Comparison of ENCODE assay signal across 1 cellular context in the genomic region with DNA sequence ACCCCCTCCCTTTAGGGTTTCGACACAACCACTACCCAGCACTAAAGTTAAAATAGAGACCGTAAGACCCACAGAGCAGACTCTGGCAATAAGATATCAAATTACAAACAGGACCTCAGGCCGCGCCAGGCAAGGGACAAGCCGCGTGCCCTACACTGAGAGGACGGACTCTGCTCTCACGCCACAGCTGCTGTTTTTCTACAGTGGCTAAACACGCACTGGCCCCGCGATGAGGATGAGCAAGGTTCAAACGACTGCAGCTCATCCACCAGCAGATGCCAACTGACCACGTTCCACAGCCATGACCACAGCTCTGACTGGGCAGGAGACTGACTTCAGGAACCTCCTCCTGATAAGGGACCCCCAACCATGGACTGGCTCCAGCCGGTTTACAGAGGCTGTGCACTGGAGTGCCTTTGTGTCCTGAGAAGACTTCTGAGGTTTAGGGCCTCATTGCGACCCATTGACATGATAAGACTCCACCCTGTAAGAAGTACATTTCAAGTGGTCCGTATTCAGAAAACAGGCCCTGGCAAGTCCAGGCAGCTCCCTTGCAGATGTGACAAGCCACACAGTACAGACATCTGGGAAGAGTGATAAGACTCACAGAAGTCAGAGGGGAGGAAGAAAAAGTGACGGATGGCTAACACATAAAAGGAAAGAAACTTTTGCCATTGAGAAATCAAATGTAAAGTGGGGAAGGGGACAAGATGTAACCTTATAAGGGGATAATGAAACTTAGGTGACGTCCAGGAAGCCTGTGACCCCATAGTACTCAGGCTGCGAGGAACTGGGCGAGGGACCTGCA.
TF ChIP-seq lines count a peak whose summit lies in the region.

No MANE protein-coding gene starts in this region.

TF ChIP-seq in K562, 482 proteins besides CTCF, POLR2A, EP300 and RAD21 (continued from another document and continues in another):
- TF ChIP-seq, protein P1, sequence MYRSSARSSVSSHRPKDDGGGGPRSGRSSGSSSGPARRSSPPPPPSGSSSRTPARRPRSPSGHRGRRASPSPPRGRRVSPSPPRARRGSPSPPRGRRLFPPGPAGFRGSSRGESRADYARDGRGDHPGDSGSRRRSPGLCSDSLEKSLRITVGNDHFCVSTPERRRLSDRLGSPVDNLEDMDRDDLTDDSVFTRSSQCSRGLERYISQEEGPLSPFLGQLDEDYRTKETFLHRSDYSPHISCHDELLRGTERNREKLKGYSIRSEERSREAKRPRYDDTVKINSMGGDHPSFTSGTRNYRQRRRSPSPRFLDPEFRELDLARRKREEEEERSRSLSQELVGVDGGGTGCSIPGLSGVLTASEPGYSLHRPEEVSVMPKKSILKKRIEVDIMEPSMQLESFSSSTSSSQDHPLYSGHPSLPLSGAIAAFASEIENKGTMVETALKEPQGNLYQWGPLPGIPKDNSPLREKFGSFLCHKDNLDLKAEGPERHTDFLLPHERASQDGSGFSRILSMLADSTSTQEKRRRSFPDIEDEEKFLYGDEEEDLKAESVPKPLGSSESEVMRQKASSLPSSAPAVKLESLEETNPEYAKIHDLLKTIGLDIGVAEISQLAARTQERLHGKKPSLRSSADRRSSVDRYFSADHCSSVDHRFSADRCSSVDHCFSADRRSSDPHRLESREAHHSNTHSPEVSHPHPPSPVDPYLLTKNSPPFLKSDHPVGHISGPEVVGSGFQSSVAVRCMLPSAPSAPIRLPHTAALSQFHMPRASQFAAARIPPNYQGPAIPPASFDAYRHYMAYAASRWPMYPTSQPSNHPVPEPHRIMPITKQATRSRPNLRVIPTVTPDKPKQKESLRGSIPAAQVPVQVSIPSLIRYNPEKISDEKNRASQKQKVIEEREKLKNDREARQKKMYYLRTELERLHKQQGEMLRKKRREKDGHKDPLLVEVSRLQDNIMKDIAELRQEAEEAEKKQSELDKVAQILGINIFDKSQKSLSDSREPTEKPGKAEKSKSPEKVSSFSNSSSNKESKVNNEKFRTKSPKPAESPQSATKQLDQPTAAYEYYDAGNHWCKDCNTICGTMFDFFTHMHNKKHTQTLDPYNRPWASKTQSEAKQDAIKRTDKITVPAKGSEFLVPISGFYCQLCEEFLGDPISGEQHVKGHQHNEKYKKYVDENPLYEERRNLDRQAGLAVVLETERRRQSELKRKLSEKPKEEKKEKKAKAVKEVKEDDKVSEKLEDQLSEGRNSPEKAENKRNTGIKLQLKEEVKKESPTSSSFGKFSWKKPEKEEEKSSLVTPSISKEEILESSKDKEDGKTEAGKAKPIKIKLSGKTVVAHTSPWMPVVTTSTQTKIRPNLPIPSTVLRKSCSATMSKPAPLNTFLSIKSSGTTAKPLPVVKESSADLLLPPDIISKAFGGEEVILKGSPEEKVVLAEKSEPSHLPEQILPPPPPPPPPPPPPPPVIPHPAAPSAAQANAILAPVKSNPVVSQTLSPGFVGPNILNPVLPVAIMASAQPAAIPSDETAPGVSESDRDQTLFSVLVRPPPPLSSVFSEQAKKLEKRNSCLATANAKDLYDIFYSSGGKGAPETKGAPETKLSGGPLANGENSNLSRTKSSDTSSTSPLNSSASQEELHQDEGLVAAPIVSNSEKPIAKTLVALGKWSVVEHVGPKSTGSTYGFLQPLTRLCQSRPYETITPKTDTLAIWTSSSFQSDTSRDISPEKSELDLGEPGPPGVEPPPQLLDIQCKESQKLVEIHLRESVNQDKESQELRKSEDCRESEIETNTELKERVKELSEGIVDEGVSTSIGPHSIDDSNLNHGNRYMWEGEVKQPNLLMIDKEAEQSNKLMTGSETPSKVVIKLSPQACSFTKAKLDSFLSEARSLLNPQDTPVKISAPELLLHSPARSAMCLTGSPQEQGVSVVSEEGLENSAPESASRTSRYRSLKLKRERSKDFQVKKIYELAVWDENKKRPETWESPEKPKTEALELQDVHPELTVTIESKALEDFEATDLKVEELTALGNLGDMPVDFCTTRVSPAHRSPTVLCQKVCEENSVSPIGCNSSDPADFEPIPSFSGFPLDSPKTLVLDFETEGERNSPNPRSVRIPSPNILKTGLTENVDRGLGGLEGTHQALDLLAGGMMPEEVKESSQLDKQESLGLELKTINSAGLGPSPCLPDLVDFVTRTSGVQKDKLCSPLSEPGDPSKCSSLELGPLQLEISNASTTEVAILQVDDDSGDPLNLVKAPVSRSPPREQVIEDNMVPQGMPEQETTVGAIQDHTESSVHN (IDR thresholded peaks at IDR 0.05; ENCODE audit: borderline replicate concordance in 1 of 2, low read depth in 1 of 2) = peak in 1 of 2 experiments; percentile 44; a peak in 1 of 4 replicates
- TF ChIP-seq, protein P2, sequence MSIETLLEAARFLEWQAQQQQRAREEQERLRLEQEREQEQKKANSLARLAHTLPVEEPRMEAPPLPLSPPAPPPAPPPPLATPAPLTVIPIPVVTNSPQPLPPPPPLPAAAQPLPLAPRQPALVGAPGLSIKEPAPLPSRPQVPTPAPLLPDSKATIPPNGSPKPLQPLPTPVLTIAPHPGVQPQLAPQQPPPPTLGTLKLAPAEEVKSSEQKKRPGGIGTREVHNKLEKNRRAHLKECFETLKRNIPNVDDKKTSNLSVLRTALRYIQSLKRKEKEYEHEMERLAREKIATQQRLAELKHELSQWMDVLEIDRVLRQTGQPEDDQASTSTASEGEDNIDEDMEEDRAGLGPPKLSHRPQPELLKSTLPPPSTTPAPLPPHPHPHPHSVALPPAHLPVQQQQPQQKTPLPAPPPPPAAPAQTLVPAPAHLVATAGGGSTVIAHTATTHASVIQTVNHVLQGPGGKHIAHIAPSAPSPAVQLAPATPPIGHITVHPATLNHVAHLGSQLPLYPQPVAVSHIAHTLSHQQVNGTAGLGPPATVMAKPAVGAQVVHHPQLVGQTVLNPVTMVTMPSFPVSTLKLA (conservative IDR thresholded peaks at IDR 0.05) = peak; percentile 31 to 59; a peak in 2 of 4 replicates
- TF ChIP-seq NFIC (IDR thresholded peaks at IDR 0.05) (peak; percentile 83), THRA (IDR thresholded peaks at IDR 0.05) (peak; percentile 92), LARP7 (IDR thresholded peaks at IDR 0.05) (no peak), ARID1B (IDR thresholded peaks at IDR 0.05) (peak; percentile 96), GMEB1 (CRISPR knock-in tag; IDR thresholded peaks at IDR 0.05) (no peak), MED1 (CRISPR knock-in tag; IDR thresholded peaks at IDR 0.05; ENCODE audit: borderline replicate concordance) (no peak), BCL6 (CRISPR knock-in tag; IDR thresholded peaks at IDR 0.05) (no peak), ILF3 (IDR thresholded peaks at IDR 0.05; ENCODE audit: borderline replicate concordance) (no peak), XRCC5 (IDR thresholded peaks at IDR 0.05; ENCODE audit: low read depth, low read length) (no peak), CAMTA2 (CRISPR knock-in tag; conservative IDR thresholded peaks at IDR 0.05) (no peak), SMARCA4 (IDR thresholded peaks at IDR 0.05) (peak; percentile 95), LEF1 (IDR thresholded peaks at IDR 0.05) (peak; percentile 98), ZNF589 (CRISPR knock-in tag; IDR thresholded peaks at IDR 0.05; ENCODE audit: low read depth) (peak; percentile 76), NEUROD1 (IDR thresholded peaks at IDR 0.05; ENCODE audit: borderline replicate concordance, low read depth, low read length, partially characterized antibody) (no peak), ILK (tag; IDR thresholded peaks at IDR 0.05; ENCODE audit: borderline replicate concordance, low read depth) (peak; percentile 2; the same call in 1 of the 2 replicates), GTF2A2 (tag; IDR thresholded peaks at IDR 0.05) (no peak), JUN (IDR thresholded peaks at IDR 0.05; ENCODE audit: borderline replicate concordance, low read depth, low read length) (peak; percentile 26; the same call in 1 of the 2 replicates), JUN (CRISPR knock-in tag; IDR thresholded peaks at IDR 0.05; ENCODE audit: borderline replicate concordance) (no peak), EP400 (IDR thresholded peaks at IDR 0.05) (peak; percentile 65; the same call in 1 of the 2 replicates), TRIM24 (IDR thresholded peaks at IDR 0.05) (peak; percentile 94 to 98), CXXC5 (CRISPR knock-in tag; IDR thresholded peaks at IDR 0.05) (peak; percentile 59; the same call in 1 of the 2 replicates), ZNF444 (CRISPR knock-in tag; IDR thresholded peaks at IDR 0.05) (no peak), BCLAF1 (IDR thresholded peaks at IDR 0.05; ENCODE audit: borderline replicate concordance in 1 of 2, control insufficient read depth in 1 of 2, low read depth in 2 of 2, low read length in 1 of 2) (no peak), ZNF324 (CRISPR knock-in tag; IDR thresholded peaks at IDR 0.05) (no peak), AFF1 (IDR thresholded peaks at IDR 0.05; ENCODE audit: low read depth in 1 of 2, partially characterized antibody in 2 of 2) (no peak), ZNF197 (CRISPR knock-in tag; IDR thresholded peaks at IDR 0.05; ENCODE audit: low read depth) (0 out of 2 replicates have a peak, but pooled peaks have one; percentile 40)
- TF ChIP-seq, protein P3, sequence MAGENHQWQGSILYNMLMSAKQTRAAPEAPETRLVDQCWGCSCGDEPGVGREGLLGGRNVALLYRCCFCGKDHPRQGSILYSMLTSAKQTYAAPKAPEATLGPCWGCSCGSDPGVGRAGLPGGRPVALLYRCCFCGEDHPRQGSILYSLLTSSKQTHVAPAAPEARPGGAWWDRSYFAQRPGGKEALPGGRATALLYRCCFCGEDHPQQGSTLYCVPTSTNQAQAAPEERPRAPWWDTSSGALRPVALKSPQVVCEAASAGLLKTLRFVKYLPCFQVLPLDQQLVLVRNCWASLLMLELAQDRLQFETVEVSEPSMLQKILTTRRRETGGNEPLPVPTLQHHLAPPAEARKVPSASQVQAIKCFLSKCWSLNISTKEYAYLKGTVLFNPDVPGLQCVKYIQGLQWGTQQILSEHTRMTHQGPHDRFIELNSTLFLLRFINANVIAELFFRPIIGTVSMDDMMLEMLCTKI (IDR thresholded peaks at IDR 0.05; ENCODE audit: partially characterized antibody) = no peak
